ENCODE assay signal across 24 cellular contexts in the genomic region with DNA sequence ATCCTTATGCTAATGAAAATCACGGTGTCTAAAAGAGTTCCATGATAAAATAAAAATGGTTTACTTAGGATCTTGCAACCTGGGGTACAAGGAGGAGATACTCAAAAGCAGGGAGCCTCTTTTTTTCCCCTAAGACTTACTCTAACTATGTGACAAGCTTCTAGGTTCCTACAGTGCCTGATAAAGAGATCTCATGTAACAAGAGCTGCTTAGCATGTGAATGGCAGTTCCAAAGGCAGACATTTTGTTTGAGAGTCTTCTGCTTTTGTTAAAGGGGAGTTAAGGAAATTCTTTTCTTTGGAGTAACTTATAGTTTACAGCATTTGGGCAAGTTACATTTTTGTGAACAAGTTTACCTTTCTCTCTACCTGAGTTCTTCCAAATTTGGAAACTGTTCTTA.
DNase-seq lines count a peak whose midpoint lies in the region; ATAC-seq, FAIRE-seq and TF ChIP-seq lines count a peak whose summit lies in the region.
"Had no signal": no experiment of that assay in that cellular context is flagged by ENCODE, and none has a peak within 500 bp of the region (broad histone marks: within the 10 kb centered on the region; RNA-seq: fewer than 3 reads in every experiment).

No MANE protein-coding gene starts in this region.

- DNase-seq in K562 (ENCODE audit: extremely low read depth in 1 of 4, low spot score in 3 of 4), result no peak
- DNase-seq in iPS DF 4.7 (ENCODE audit: extremely low read depth, low spot score), result peak; percentile 16
- no peak for DNase-seq in HTR-8/SVneo (ENCODE audit: insufficient read length, low spot score)
- no peak for DNase-seq in OCI-LY7 (ENCODE audit: low spot score)
- DNase-seq in heart left ventricle, result no peak
- no peak for DNase-seq in SHP77 (lab: John Stamatoyannopoulos, UW)
- DNase-seq: ACHN; BE2C; C1 segment of cervical spinal cord; CD4-positive, CD25-positive, alpha-beta regulatory T cell; CD8-positive, alpha-beta memory T cell; COR-L47; DMS 273 treated with DMSO at 0.1 percent for 48 hours; DMS53; DND-41; EL; GM23248; H9 had no signal

- no peak for TF ChIP-seq RAD21 in K562 (CRISPR knock-in tag; conservative IDR thresholded peaks at IDR 0.05 in 1 of 2, IDR thresholded peaks at IDR 0.05 in 1 of 2)

- H3K4me2 ChIP-seq in K562 (ENCODE audit: insufficient read depth, low read length), result no peak overlapping the region
- no peak overlapping the region for H3K4me2 ChIP-seq in OCI-LY7 (ENCODE audit: low read length)

- H3K9me3 ChIP-seq in HUES64 (ENCODE audit: insufficient read depth, low read depth, low read length) (no peaks in the 10 kb centered on the region), K562 (replicated peaks; ENCODE audit: control insufficient read depth, insufficient read depth, low read depth, low read length) (no peaks in the 10 kb centered on the region), neuron (ENCODE audit: low read length) (no peaks in the 10 kb centered on the region), OCI-LY7 (ENCODE audit: low read length) (no peaks in the 10 kb centered on the region), heart left ventricle (no peaks in the 10 kb centered on the region)
- H3K9me3 ChIP-seq: BE2C had no signal

- TF ChIP-seq CTCF in K562 (IDR thresholded peaks at IDR 0.05 in 2 of 3, conservative IDR thresholded peaks at IDR 0.05 in 1 of 3; ENCODE audit: insufficient read depth in 2 of 3, low read depth in 1 of 3, low read length in 3 of 3), result no peak
- no peak for TF ChIP-seq CTCF in OCI-LY7 (conservative IDR thresholded peaks at IDR 0.05; ENCODE audit: low read length)
- no peak for TF ChIP-seq CTCF in heart left ventricle (IDR thresholded peaks at IDR 0.05)

- H3K4me1 ChIP-seq in HUES64 (ENCODE audit: insufficient read depth, low read length) (no peaks in the 10 kb centered on the region), K562 (replicated peaks in 1 of 2; ENCODE audit: control insufficient read depth in 2 of 2, insufficient read depth in 2 of 2, low read length in 2 of 2) (no peaks in the 10 kb centered on the region), neuron (ENCODE audit: insufficient read depth, low read length) (peaks cover 4% of the 10 kb centered on the region), OCI-LY7 (ENCODE audit: insufficient read depth, low read length, poor library complexity, severe bottlenecking) (no peaks in the 10 kb centered on the region), heart left ventricle (no peaks in the 10 kb centered on the region)
- H3K4me1 ChIP-seq: BE2C had no signal

- TF ChIP-seq POLR2A in K562 (conservative IDR thresholded peaks at IDR 0.05) (no peak), heart left ventricle (IDR thresholded peaks at IDR 0.05) (no peak)

- in situ Hi-C loops in K562 (cut with MboI), result no loop called here

- no peak for FAIRE-seq in K562 (lab: Jason Lieb, UNC)
- no peak for FAIRE-seq in HTR-8/SVneo (lab: Jason Lieb, UNC)
- FAIRE-seq: A204.1, G401.6, GM12892, GM18507 had no signal

- ATAC-seq in K562, result no peak
- no peak for ATAC-seq in heart left ventricle

- H3K9ac ChIP-seq in HUES64 (ENCODE audit: low read depth, low read length) (no peak overlapping the region), K562 (ENCODE audit: insufficient read depth in 1 of 2, low read depth in 2 of 2, low read length in 2 of 2) (no peak overlapping the region)
- H3K9ac ChIP-seq: GM23248 had no signal

- TF ChIP-seq EP300 in K562 (IDR thresholded peaks at IDR 0.05; ENCODE audit: low read length), result no peak

- intact Hi-C loops in K562 (cut with micrococcal nuclease) (no loop called here), OCI-LY7 (cut with micrococcal nuclease; ENCODE audit: unreplicated experiment) (no loop called here), heart left ventricle (cut with DNase I) (no loop called here)

- BruUV-seq in K562 (replicated peaks; lab: Mats Ljungman, UMichigan) (no TSS peak), OCI-LY7 (replicated peaks; lab: Mats Ljungman, UMichigan) (no TSS peak)

- H3K36me3 ChIP-seq in HUES64 (ENCODE audit: insufficient read depth, low read length) (no peaks in the 10 kb centered on the region), K562 (ENCODE audit: control insufficient read depth, insufficient read depth, low read length) (no peaks in the 10 kb centered on the region), neuron (ENCODE audit: insufficient read depth, low read length) (no peaks in the 10 kb centered on the region), OCI-LY7 (ENCODE audit: insufficient read depth, low read length) (no peaks in the 10 kb centered on the region), heart left ventricle (no peaks in the 10 kb centered on the region)
- H3K36me3 ChIP-seq: BE2C had no signal

- POLR2A ChIA-PET in K562 (lab: Yijun Ruan, JAX), result no interaction called here
- POLR2A ChIA-PET in OCI-LY7 (lab: Charles Lee), result no interaction called here

- WGBS in HUES64, result 72% methylated on average over 1 of the region's 1 CpG
- WGBS in K562 (ENCODE audit: insufficient coverage, low coverage, missing lambda C conversion rate), result 19% methylated on average over 1 of the region's 1 CpG
- WGBS in heart left ventricle, 4 donors, result 79 to 93% (median 84%) methylated on average over 1 of the region's 1 CpG

- peak overlapping the region; percentile 67 for H2AFZ ChIP-seq in K562 (ENCODE audit: low read depth, low read length)
- peak overlapping the region; percentile 82 for H2AFZ ChIP-seq in neuron (ENCODE audit: low read depth, low read length)
- H2AFZ ChIP-seq in OCI-LY7 (ENCODE audit: low read length), result no peak overlapping the region
- H2AFZ ChIP-seq: GM23248 had no signal

- no peaks in the 10 kb centered on the region for H3K9me2 ChIP-seq in OCI-LY7 (ENCODE audit: insufficient read depth, low read length)

- no peaks in the 10 kb centered on the region for H3K27me3 ChIP-seq in HUES64 (ENCODE audit: insufficient read depth, low read length)
- H3K27me3 ChIP-seq in K562 (ENCODE audit: control insufficient read depth in 2 of 2, insufficient read depth in 2 of 2, low read length in 2 of 2), result no peaks in the 10 kb centered on the region
- no peaks in the 10 kb centered on the region for H3K27me3 ChIP-seq in neuron (ENCODE audit: insufficient read depth, low read length)
- no peaks in the 10 kb centered on the region for H3K27me3 ChIP-seq in heart left ventricle
- H3K27me3 ChIP-seq: BE2C had no signal

- peak overlapping the region; percentile 53; the same call in 1 of the 2 replicates for H3K27ac ChIP-seq in HUES64 (ENCODE audit: low read depth, low read length)
- H3K27ac ChIP-seq in K562 (ENCODE audit: extremely low read depth, low read depth, low read length), result no peak overlapping the region
- no peak overlapping the region for H3K27ac ChIP-seq in OCI-LY7 (ENCODE audit: low read depth, low read length, poor library complexity, severe bottlenecking)
- H3K27ac ChIP-seq in heart left ventricle, result no peak overlapping the region
- H3K27ac ChIP-seq: GM23248 had no signal

- H3K4me3 ChIP-seq in HUES64 (ENCODE audit: low read length), result no peak overlapping the region
- no peak overlapping the region for H3K4me3 ChIP-seq in K562
- H3K4me3 ChIP-seq in neuron (ENCODE audit: low read length), result no peak overlapping the region
- H3K4me3 ChIP-seq in OCI-LY7 (ENCODE audit: low read depth, low read length, poor library complexity, severe bottlenecking), result no peak overlapping the region
- H3K4me3 ChIP-seq in heart left ventricle, result no peak overlapping the region
- H3K4me3 ChIP-seq: GM23248 had no signal

- CTCF ChIA-PET in K562 (lab: Yijun Ruan, JAX; ENCODE audit: low intra/inter-chr PET ratio), result no interaction called here
- CTCF ChIA-PET in OCI-LY7 (lab: Charles Lee; ENCODE audit: unreplicated experiment), result no interaction called here

- H3K79me2 ChIP-seq in K562 (ENCODE audit: control insufficient read depth, insufficient read depth, low read length) (no peaks in the 10 kb centered on the region), OCI-LY7 (ENCODE audit: insufficient read depth, low read depth, low read length) (no peaks in the 10 kb centered on the region)

- H3K9me1 ChIP-seq in K562 (ENCODE audit: control insufficient read depth, insufficient read depth, low read length), result no peaks in the 10 kb centered on the region

- no peaks in the 10 kb centered on the region for H4K20me1 ChIP-seq in K562 (replicated peaks; ENCODE audit: control insufficient read depth, insufficient read depth, low read length)
- no peaks in the 10 kb centered on the region for H4K20me1 ChIP-seq in OCI-LY7 (ENCODE audit: insufficient read depth, low read length)

TF ChIP-seq in K562, 482 proteins besides CTCF, POLR2A, EP300 and RAD21 (continues in another document):
- TF ChIP-seq, protein P1, sequence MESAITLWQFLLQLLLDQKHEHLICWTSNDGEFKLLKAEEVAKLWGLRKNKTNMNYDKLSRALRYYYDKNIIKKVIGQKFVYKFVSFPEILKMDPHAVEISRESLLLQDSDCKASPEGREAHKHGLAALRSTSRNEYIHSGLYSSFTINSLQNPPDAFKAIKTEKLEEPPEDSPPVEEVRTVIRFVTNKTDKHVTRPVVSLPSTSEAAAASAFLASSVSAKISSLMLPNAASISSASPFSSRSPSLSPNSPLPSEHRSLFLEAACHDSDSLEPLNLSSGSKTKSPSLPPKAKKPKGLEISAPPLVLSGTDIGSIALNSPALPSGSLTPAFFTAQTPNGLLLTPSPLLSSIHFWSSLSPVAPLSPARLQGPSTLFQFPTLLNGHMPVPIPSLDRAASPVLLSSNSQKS (CRISPR knock-in tag; IDR thresholded peaks at IDR 0.05), result no peak
- TF ChIP-seq, protein P2, sequence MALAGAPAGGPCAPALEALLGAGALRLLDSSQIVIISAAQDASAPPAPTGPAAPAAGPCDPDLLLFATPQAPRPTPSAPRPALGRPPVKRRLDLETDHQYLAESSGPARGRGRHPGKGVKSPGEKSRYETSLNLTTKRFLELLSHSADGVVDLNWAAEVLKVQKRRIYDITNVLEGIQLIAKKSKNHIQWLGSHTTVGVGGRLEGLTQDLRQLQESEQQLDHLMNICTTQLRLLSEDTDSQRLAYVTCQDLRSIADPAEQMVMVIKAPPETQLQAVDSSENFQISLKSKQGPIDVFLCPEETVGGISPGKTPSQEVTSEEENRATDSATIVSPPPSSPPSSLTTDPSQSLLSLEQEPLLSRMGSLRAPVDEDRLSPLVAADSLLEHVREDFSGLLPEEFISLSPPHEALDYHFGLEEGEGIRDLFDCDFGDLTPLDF (CRISPR knock-in tag; IDR thresholded peaks at IDR 0.05), result no peak
- no peak for TF ChIP-seq MECOM (CRISPR knock-in tag; IDR thresholded peaks at IDR 0.05)
- TF ChIP-seq TSC22D4 (tag; IDR thresholded peaks at IDR 0.05), result no peak
